In the genomic region with DNA sequence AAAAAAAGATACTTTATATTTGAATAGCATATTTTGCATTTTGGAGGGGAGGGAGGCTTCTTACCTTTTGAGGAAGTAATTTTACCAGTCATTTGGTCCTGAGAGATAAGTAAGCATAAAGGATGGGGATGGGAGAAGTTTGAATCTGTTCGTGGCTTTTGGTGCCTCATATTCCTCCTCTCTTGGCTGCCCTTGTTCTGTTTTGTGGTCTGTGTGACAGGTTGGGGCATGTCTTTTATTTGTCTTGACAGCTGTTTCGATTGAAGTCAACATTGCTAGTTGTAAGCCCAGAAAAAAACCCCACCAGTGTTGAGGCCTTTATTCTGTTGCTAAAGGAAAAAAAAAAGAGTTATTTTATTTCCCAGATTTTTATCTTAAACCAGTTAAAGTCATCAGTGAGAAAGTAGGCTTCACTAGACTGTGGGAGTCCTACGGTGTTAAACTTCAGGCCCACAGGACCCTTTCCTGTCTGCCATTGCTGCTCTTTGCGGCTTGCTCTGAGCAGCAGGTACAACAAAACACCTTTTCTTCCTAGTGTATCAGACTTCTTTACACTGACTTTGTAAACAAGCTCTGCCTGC, we compare ENCODE assay signal across 8 cellular contexts. TPM values are rescaled to one million over a fixed set of nuclear protein-coding genes. Genes with fewer than 3 reads are reported as not detected.
A peak's percentile ranks its signal among the peaks of the same experiment; 100 is the strongest.
DNase-seq lines count a peak whose midpoint lies in the region; ATAC-seq and TF ChIP-seq lines count a peak whose summit lies in the region.

No MANE protein-coding gene starts in this region.

- no peaks in the 10 kb centered on the region for H4K20me1 ChIP-seq in SU-DHL-6 (ENCODE audit: low read depth, low read length)

- TF ChIP-seq POLR2A in tibial nerve (IDR thresholded peaks at IDR 0.05), result no peak

- H3K4me3 ChIP-seq in heart right ventricle (no peak overlapping the region), SU-DHL-6 (ENCODE audit: insufficient read depth, low read length, poor library complexity, severe bottlenecking) (no peak overlapping the region), tibial nerve (no peak overlapping the region)

- TF ChIP-seq CTCF in heart right ventricle (IDR thresholded peaks at IDR 0.05) (no peak), SU-DHL-6 (IDR thresholded peaks at IDR 0.05; ENCODE audit: insufficient read depth, low read length, poor library complexity, severe bottlenecking) (no peak), tibial nerve (IDR thresholded peaks at IDR 0.05) (no peak)

- H3K4me1 ChIP-seq in heart right ventricle, result peaks cover 0 to 71% (median 44%) of the 10 kb centered on the region in 9 donors
- H3K4me1 ChIP-seq in tibial nerve, result peaks cover 0 to 53% (median 9%) of the 10 kb centered on the region in 4 donors

- H3F3A ChIP-seq in SU-DHL-6 (ENCODE audit: insufficient read depth), result peaks cover 14% of the 10 kb centered on the region

- no peaks in the 10 kb centered on the region for H3K9me3 ChIP-seq in heart right ventricle
- no peaks in the 10 kb centered on the region for H3K9me3 ChIP-seq in SU-DHL-6 (ENCODE audit: insufficient read depth, low read length)
- H3K9me3 ChIP-seq in tibial nerve, result no peaks in the 10 kb centered on the region

- no peak for ATAC-seq in heart right ventricle
- ATAC-seq in left ventricle myocardium superior, result no peak
- peak; percentile 70 for ATAC-seq in HG03442 (IDR thresholded peaks at IDR 0.05; ENCODE audit: unreplicated experiment)
- no peak for ATAC-seq in HG03196 (IDR thresholded peaks at IDR 0.05; ENCODE audit: unreplicated experiment)

- intact Hi-C loops in heart right ventricle (cut with DNase I) (no loop called here), left ventricle myocardium superior (cut with micrococcal nuclease) (no loop called here)

- 0 out of 2 replicates have a peak overlapping the region, but pooled peaks have one; percentile 8 for H3K9ac ChIP-seq in SU-DHL-6 (ENCODE audit: low read length)

- H3K36me3 ChIP-seq in heart right ventricle, result peaks cover 0 to 82% (median 8%) of the 10 kb centered on the region in 9 donors
- 0 out of 2 replicates have a peak, but pooled peaks cover 6% of the 10 kb centered on the region for H3K36me3 ChIP-seq in SU-DHL-6 (ENCODE audit: low read length)
- H3K36me3 ChIP-seq in tibial nerve, result peaks cover 0 to 24% (median 0%) of the 10 kb centered on the region in 3 donors

- H3K4me2 ChIP-seq in SU-DHL-6 (ENCODE audit: low read depth, low read length, poor library complexity, severe bottlenecking), result peak overlapping the region; percentile 23

- peaks cover 73% of the 10 kb centered on the region for H3K79me2 ChIP-seq in SU-DHL-6 (ENCODE audit: insufficient read depth, low read length)

- no peak for DNase-seq in heart right ventricle
- DNase-seq in left ventricle myocardium superior, result no peak
- DNase-seq in epithelial cell of prostate (ENCODE audit: low read depth, low spot score), result peak; percentile 62
- DNase-seq in tibial nerve (ENCODE audit: low spot score in 2 of 2), result no peak
- DNase-seq in amygdala (lab: John Stamatoyannopoulos, UW), result no peak

- no peaks in the 10 kb centered on the region for H3K27me3 ChIP-seq in heart right ventricle
- no peaks in the 10 kb centered on the region for H3K27me3 ChIP-seq in SU-DHL-6 (ENCODE audit: low read length)
- H3K27me3 ChIP-seq in tibial nerve, result no peaks in the 10 kb centered on the region

- no peak overlapping the region for H2AFZ ChIP-seq in SU-DHL-6 (ENCODE audit: low read depth, low read length, severe bottlenecking)

- no peaks in the 10 kb centered on the region for H3K9me2 ChIP-seq in SU-DHL-6 (replicated peaks; ENCODE audit: insufficient read depth, low read length)

- H3K27ac ChIP-seq in heart right ventricle (peak overlapping the region; percentile 56 to 82 (median 66)), SU-DHL-6 (ENCODE audit: low read depth, low read length) (peak overlapping the region; percentile 79), epithelial cell of prostate (no peak overlapping the region), tibial nerve (peak overlapping the region in 3 of 4 donors; percentile 57 to 77 (median 73))

- WGBS in heart right ventricle, 2 donors, result 46 to 51% methylated on average over 4 of the region's 4 CpGs
- 62 to 72% methylated on average over 4 of the region's 4 CpGs for WGBS in tibial nerve, 2 donors

- no peak for TF ChIP-seq EP300 in tibial nerve (IDR thresholded peaks at IDR 0.05)

RNA-seq across cellular contexts. Expression of a gene that starts 11.4 kb away (rescaled TPM):
- total RNA-seq in heart right ventricle, result 10 to 100 TPM; 28.4 to 59.2 (median 42.4) TPM
- 10 to 100 TPM; 22.6 to 85.6 TPM for polyA plus RNA-seq in heart right ventricle
- 38.2 TPM for total RNA-seq in left ventricle myocardium superior
- 100 to 1,000 TPM; 129 to 202 (median 181) TPM for total RNA-seq in tibial nerve

RNA-seq across cellular contexts. Expression of a gene that starts 30.5 kb away (rescaled TPM):
- total RNA-seq in heart right ventricle (10 to 100 TPM; 31.0 to 62.1 (median 44.0) TPM), left ventricle myocardium superior (33.8 TPM), tibial nerve (10 to 100 TPM; 26.0 to 51.3 (median 30.2) TPM)
- 10 to 100 TPM; 33.1 to 33.7 TPM for polyA plus RNA-seq in heart right ventricle

RNA-seq across cellular contexts. Expression of a gene that starts 35.0 kb away (rescaled TPM):
- total RNA-seq in heart right ventricle (10 to 100 TPM in 9 of 10 donors, 1 to 10 TPM in 1; 9.9 to 14.4 (median 12.8) TPM), left ventricle myocardium superior (14.2 TPM), tibial nerve (10 to 100 TPM; 13.4 to 19.5 (median 14.2) TPM)
- 1 to 10 TPM; 7.3 to 9.6 TPM for polyA plus RNA-seq in heart right ventricle

RNA-seq across cellular contexts. Expression of a gene that starts 35.1 kb away (rescaled TPM):
- 10 to 100 TPM; 22.0 to 39.2 (median 30.7) TPM for total RNA-seq in heart right ventricle
- polyA plus RNA-seq in heart right ventricle, result 10 to 100 TPM; 18.1 to 57.8 TPM
- total RNA-seq in left ventricle myocardium superior, result 30.9 TPM
- 10 to 100 TPM; 74.1 to 91.5 (median 78.0) TPM for total RNA-seq in tibial nerve

RNA-seq across cellular contexts. Expression of a gene that starts 39.8 kb away (rescaled TPM):
- 1 to 10 TPM in 1 of 10 donors, under 1 TPM in 9; 0.07 to 1.0 (median 0.44) TPM for total RNA-seq in heart right ventricle
- polyA plus RNA-seq in heart right ventricle, result under 1 TPM; 0.25 to 0.66 TPM
- 0.87 TPM for total RNA-seq in left ventricle myocardium superior
- 1 to 10 TPM in 2 of 4 donors, under 1 TPM in 2; 0.42 to 2.4 (median 1.2) TPM for total RNA-seq in tibial nerve
